Comparison of ENCODE assay signal across 19 cellular contexts in the genomic region with DNA sequence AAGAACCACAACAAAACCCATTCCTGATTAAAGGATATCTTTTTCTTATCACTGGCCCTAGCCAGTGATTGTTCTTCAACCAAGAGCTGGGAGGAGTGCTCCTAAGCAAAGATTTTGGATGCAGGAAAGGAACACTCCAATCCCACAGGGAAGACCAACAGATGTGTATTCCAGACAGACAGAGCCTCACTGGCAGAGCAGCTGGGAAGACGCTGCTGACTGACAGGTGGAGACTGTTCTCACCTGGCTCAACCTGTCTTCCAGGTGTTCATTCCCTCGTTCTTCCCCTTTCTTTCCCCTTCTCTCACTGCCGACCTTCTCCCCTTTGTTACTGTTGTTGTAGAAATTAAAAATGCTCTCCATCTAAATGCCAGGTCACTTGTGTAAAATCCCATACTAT.
DNase-seq lines count a peak whose midpoint lies in the region; FAIRE-seq and TF ChIP-seq lines count a peak whose summit lies in the region.
"Had no signal": no experiment of that assay in that cellular context is flagged by ENCODE, and none has a peak within 500 bp of the region (broad histone marks: within the 10 kb centered on the region; RNA-seq: fewer than 3 reads in every experiment).

No MANE protein-coding gene starts in this region.

- H3K4me2 ChIP-seq in hepatocyte = peak overlapping the region; percentile 1
- H3K4me2 ChIP-seq: A549 had no signal

- no peaks in the 10 kb centered on the region for H3K79me2 ChIP-seq in hepatocyte

- FAIRE-seq in HTR-8/SVneo (lab: Jason Lieb, UNC) = peak; percentile 58
- FAIRE-seq: A549, GM12878, H1, K562 had no signal

- H3K27me3 ChIP-seq in hepatocyte (no peaks in the 10 kb centered on the region), right atrium auricular region (no peaks in the 10 kb centered on the region)

- DNase-seq in NCI-H82 (lab: John Stamatoyannopoulos, UW) (peak; percentile 68), NCI-H82 treated with DMSO at 0.1 percent for 48 hours (lab: John Stamatoyannopoulos, UW; ENCODE audit: unreplicated experiment) (no peak), HTR-8/SVneo (ENCODE audit: insufficient read length, low spot score) (no peak), hepatocyte (ENCODE audit: low spot score) (no peak), right atrium auricular region (ENCODE audit: low spot score) (no peak), mucosa of gallbladder (ENCODE audit: low spot score) (no peak), NCI-H345 (lab: John Stamatoyannopoulos, UW) (no peak)
- DNase-seq: AML-193; CD4-positive, alpha-beta T cell; DMS153; DND-41; EL; IMR-90 had no signal

- 62% methylated on average over 3 of the region's 3 CpGs for WGBS in hepatocyte (ENCODE audit: low lambda C conversion rate, missing lambda C conversion rate)

- TF ChIP-seq CTCF in hepatocyte (IDR thresholded peaks at IDR 0.05; ENCODE audit: poor library complexity) = no peak
- no peak for TF ChIP-seq CTCF in right atrium auricular region (IDR thresholded peaks at IDR 0.05)

- H2AFZ ChIP-seq in hepatocyte = no peak overlapping the region

- H3K27ac ChIP-seq in hepatocyte = no peak overlapping the region
- H3K27ac ChIP-seq in right atrium auricular region = no peak overlapping the region
- H3K27ac ChIP-seq: A549, C4-2B had no signal

- no peaks in the 10 kb centered on the region for H3K4me1 ChIP-seq in hepatocyte (ENCODE audit: insufficient read depth)
- no peaks in the 10 kb centered on the region for H3K4me1 ChIP-seq in right atrium auricular region
- H3K4me1 ChIP-seq: A549, HAP-1 had no signal

- H3K9me3 ChIP-seq in hepatocyte (ENCODE audit: low read depth) (no peaks in the 10 kb centered on the region), right atrium auricular region (peaks cover 0 to 6% of the 10 kb centered on the region in 2 donors)
- H3K9me3 ChIP-seq: A549, HAP-1 had no signal

- no peaks in the 10 kb centered on the region for H4K20me1 ChIP-seq in hepatocyte (ENCODE audit: insufficient read depth, poor library complexity, severe bottlenecking)

- no peaks in the 10 kb centered on the region for H3K36me3 ChIP-seq in hepatocyte (replicated peaks; ENCODE audit: insufficient read depth, low read depth)
- no peaks in the 10 kb centered on the region for H3K36me3 ChIP-seq in right atrium auricular region
- H3K36me3 ChIP-seq: HAP-1 had no signal

- H3K4me3 ChIP-seq in hepatocyte = no peak overlapping the region
- no peak overlapping the region for H3K4me3 ChIP-seq in right atrium auricular region
- H3K4me3 ChIP-seq: A549, GM12878, HAP-1, K562 had no signal

- H3K9me2 ChIP-seq in hepatocyte (replicated peaks; ENCODE audit: insufficient read depth) = no peaks in the 10 kb centered on the region
